In genomic region chr17:7557147-7557764, GRCh38 we compare ENCODE assay signal across 10 cellular contexts. TPM values are rescaled to one million over a fixed set of nuclear protein-coding genes. Genes with fewer than 3 reads are reported as not detected.
DNase-seq lines count a peak whose midpoint lies in the region; ATAC-seq and TF ChIP-seq lines count a peak whose summit lies in the region.
"Had no signal": no experiment of that assay in that cellular context is flagged by ENCODE, and none has a peak within 500 bp of the region (broad histone marks: within the 10 kb centered on the region; RNA-seq: fewer than 3 reads in every experiment).

No MANE protein-coding gene starts in this region.

- no peaks in the 10 kb centered on the region for H4K20me1 ChIP-seq in PC-9 (ENCODE audit: insufficient read depth)

- CTCF ChIA-PET in PC-9 (lab: Charles Lee) = interaction anchor here (1.4 kb wide), 1 partner anchor 43 kb away, joined by 3 read pairs; no protein-coding TSS in a partner anchor

- in situ Hi-C loops in GM13977 (cut with MboI; ENCODE audit: low pct_unique_long_range_greater_than_20kb, low sequenced_read_pairs, unreplicated experiment) = loop anchor here (5.0 to 25.0 kb wide), 2 partner anchors 40 to 195 kb away; partner anchors contain the start of genes KCTD11 and TMEM95

- H3K4me2 ChIP-seq in PC-9 = peak overlapping the region; percentile 87

- no peaks in the 10 kb centered on the region for H3K36me3 ChIP-seq in PC-9 (ENCODE audit: low read depth)
- H3K36me3 ChIP-seq in duodenal mucosa (ENCODE audit: control insufficient read depth in 1 of 2, insufficient read depth in 2 of 2, low read length in 2 of 2) = no peaks in the 10 kb centered on the region
- H3K36me3 ChIP-seq in muscle layer of colon (ENCODE audit: insufficient read depth, low read length) = peaks cover 8% of the 10 kb centered on the region
- H3K36me3 ChIP-seq in tibial artery = peaks cover 0 to 10% (median 6%) of the 10 kb centered on the region in 3 donors

- POLR2A ChIA-PET in PC-9 (lab: Charles Lee; ENCODE audit: unreplicated experiment) = interaction anchor here (0.7 to 1.5 kb wide), 2 partner anchors 59 to 122 kb away, joined by 4 to 11 read pairs; no protein-coding TSS in a partner anchor

- H3K4me3 ChIP-seq in PC-9 (no peak overlapping the region), duodenal mucosa (ENCODE audit: low read depth in 1 of 2, low read length in 2 of 2) (peak overlapping the region; percentile 69 to 71), muscle layer of colon (ENCODE audit: low read depth in 1 of 2, low read length in 2 of 2) (peak overlapping the region in 1 of 2 donors; percentile 39), tibial artery (no peak overlapping the region)

- peaks cover 2% of the 10 kb centered on the region for H3K79me2 ChIP-seq in PC-9 (ENCODE audit: low read depth)

- H2AFZ ChIP-seq in PC-9 = no peak overlapping the region

- intact Hi-C loops in PC-9 (cut with micrococcal nuclease; ENCODE audit: unreplicated experiment) (no loop called here), tibial artery (cut with DNase I; ENCODE audit: low total_unique reads) (no loop called here)

- H3K4me1 ChIP-seq in PC-9 (replicated peaks; ENCODE audit: insufficient read depth) = peaks cover 9% of the 10 kb centered on the region
- H3K4me1 ChIP-seq in duodenal mucosa (ENCODE audit: control insufficient read depth in 1 of 2, insufficient read depth in 2 of 2, low read length in 2 of 2) = peaks cover 42 to 50% of the 10 kb centered on the region in 2 donors
- peaks cover 39% of the 10 kb centered on the region for H3K4me1 ChIP-seq in muscle layer of colon (ENCODE audit: insufficient read depth, low read length)
- peaks cover 0 to 44% (median 40%) of the 10 kb centered on the region in 4 donors for H3K4me1 ChIP-seq in tibial artery

- TF ChIP-seq CTCF in PC-9 (conservative IDR thresholded peaks at IDR 0.05) (no peak), tibial artery (IDR thresholded peaks at IDR 0.05) (no peak), GM13977 (IDR thresholded peaks at IDR 0.05; ENCODE audit: extremely low read depth, insufficient read depth, missing control alignments) (no peak)

- H3K9me2 ChIP-seq in PC-9 (ENCODE audit: insufficient read depth) = no peaks in the 10 kb centered on the region

- no peaks in the 10 kb centered on the region for H3K9me3 ChIP-seq in PC-9 (ENCODE audit: insufficient read depth, low read depth)
- no peaks in the 10 kb centered on the region for H3K9me3 ChIP-seq in duodenal mucosa (ENCODE audit: control insufficient read depth in 1 of 2, low read length in 2 of 2)
- H3K9me3 ChIP-seq in muscle layer of colon (ENCODE audit: low read length) = no peaks in the 10 kb centered on the region
- no peaks in the 10 kb centered on the region for H3K9me3 ChIP-seq in tibial artery

- no TSS peak for BruUV-seq in PC-9 (replicated peaks; lab: Mats Ljungman, UMichigan)

- ATAC-seq in GM19328 (IDR thresholded peaks at IDR 0.05; ENCODE audit: unreplicated experiment) = no peak

- DNase-seq in PC-9 = no peak
- no peak for DNase-seq in tibial artery
- no peak for DNase-seq in GM13977 (ENCODE audit: low spot score)
- no peak for DNase-seq in activated CD4-positive, alpha-beta T cell treated with anti-CD3 and anti-CD28 coated beads, Interleukin-2, amount 50 U/mL, for 48 hours
- DNase-seq: activated naive CD4-positive, alpha-beta T cell treated with Interleukin-2 at 50 U/mL for 16 hours; effector CD8-positive, alpha-beta T cell had no signal

- no peaks in the 10 kb centered on the region for H3K27me3 ChIP-seq in PC-9 (ENCODE audit: insufficient read depth, low read depth)
- H3K27me3 ChIP-seq in duodenal mucosa (ENCODE audit: control insufficient read depth in 1 of 2, insufficient read depth in 2 of 2, low read length in 2 of 2) = no peaks in the 10 kb centered on the region
- H3K27me3 ChIP-seq in muscle layer of colon (ENCODE audit: control insufficient read depth in 1 of 2, insufficient read depth in 2 of 2, low read length in 2 of 2) = no peaks in the 10 kb centered on the region
- no peaks in the 10 kb centered on the region for H3K27me3 ChIP-seq in tibial artery

- H3K27ac ChIP-seq in PC-9 (no peak overlapping the region), duodenal mucosa (ENCODE audit: low read depth, low read length) (peak overlapping the region; percentile 87), muscle layer of colon (ENCODE audit: low read depth, low read length) (peak overlapping the region; percentile 96), tibial artery (peak overlapping the region; percentile 95 to 96)

- H3F3A ChIP-seq in PC-9 (ENCODE audit: insufficient read depth, low read depth) = no peaks in the 10 kb centered on the region

- peak overlapping the region; percentile 71 to 83 for H3K9ac ChIP-seq in duodenal mucosa (ENCODE audit: low read depth in 1 of 2, low read length in 2 of 2)
- peak overlapping the region; percentile 91 for H3K9ac ChIP-seq in muscle layer of colon (ENCODE audit: low read length)

RNA-seq across cellular contexts. Expression of gene TNFSF13, which starts 1.3 kb away (rescaled TPM):
- 46.4 and 65.4 TPM in 2 replicates for total RNA-seq in PC-9 (2021)

RNA-seq across cellular contexts. Expression of gene SENP3, which starts 4.5 kb away (rescaled TPM):
- 68.4 and 72.4 TPM in 2 replicates for total RNA-seq in PC-9 (2021)

RNA-seq across cellular contexts. Expression of gene TNFSF12, which starts 8.4 kb away (rescaled TPM):
- total RNA-seq in PC-9 (2021) = 14.3 and 21.5 TPM in 2 replicates

RNA-seq across cellular contexts. Expression of gene CD68, which starts 22.2 kb away (rescaled TPM):
- total RNA-seq in PC-9 (2021) = 27.0 and 37.0 TPM in 2 replicates
- total RNA-seq: progenitor cell of endocrine pancreas had no signal

RNA-seq across cellular contexts. Expression of gene MPDU1, which starts 26.4 kb away (rescaled TPM):
- 33.4 and 44.2 TPM in 2 replicates for total RNA-seq in PC-9 (2021)

Comparison
In these comparisons a context has a peak if more than half of its experiments do, and no peak if none do; other contexts are left out.
1. H3K4me3 ChIP-seq: peak in duodenal mucosa (2 of 2); none in PC-9 (single experiment) and tibial artery (0 of 2).